Comparison of ENCODE assay signal across 14 cellular contexts in the genomic region with DNA sequence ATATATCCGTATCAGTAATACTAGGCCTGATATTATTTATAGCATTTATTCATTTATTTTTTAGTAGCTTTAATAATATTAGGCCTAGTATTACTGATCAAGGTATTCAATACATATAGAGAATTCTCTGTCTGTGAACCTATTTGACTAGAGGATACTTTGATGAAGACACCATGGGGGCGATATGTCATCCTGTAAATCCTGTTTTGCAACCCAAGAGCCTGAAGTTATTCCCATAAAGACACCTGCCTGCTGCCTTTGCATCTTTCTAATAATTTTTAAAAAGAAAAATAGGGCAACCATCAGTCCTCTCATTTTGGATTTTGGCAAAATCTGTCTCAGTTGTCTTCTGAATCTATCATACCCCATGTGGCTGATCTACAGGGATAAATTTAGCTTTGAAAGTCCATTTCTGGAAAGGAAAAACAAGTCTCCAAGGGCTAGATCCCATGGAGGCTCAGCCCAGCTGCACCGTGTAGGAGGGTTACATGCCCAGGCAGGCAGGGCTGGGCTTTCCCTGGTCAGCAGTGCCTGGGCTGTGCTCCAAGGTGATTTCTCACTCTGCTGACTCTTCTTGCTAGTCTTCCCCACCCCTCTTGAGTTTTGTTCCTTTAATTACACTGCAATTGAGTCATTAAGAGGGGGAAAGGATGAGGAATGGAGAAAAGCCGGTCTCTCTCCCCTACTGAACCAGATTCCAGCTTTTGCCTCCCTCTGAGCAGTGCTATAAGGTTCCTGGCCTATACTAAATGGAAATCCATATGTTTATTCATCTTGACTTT.
DNase-seq lines count a peak whose midpoint lies in the region; ATAC-seq and TF ChIP-seq lines count a peak whose summit lies in the region.
"Had no signal": no experiment of that assay in that cellular context is flagged by ENCODE, and none has a peak within 500 bp of the region (broad histone marks: within the 10 kb centered on the region; RNA-seq: fewer than 3 reads in every experiment).

No MANE protein-coding gene starts in this region.

- DNase-seq in GM12865 (ENCODE audit: low read depth) = peak; percentile 8
- DNase-seq in NCI-H2171 treated with DMSO at 0.1 percent for 48 hours (lab: John Stamatoyannopoulos, UW) = peak; percentile 82
- DNase-seq in epithelial cell of proximal tubule (ENCODE audit: low read depth) = peak; percentile 45
- peak; percentile 32 for DNase-seq in stromal cell of bone marrow (ENCODE audit: low read depth)
- DNase-seq in brain microvascular endothelial cell = no peak
- no peak for DNase-seq in superior temporal gyrus (ENCODE audit: extremely low spot score)
- DNase-seq in UCSD-AML1 (lab: John Stamatoyannopoulos, UW; ENCODE audit: unreplicated experiment) = no peak
- DNase-seq: activated CD8-positive, alpha-beta memory T cell treated with anti-CD3 and anti-CD28 coated beads, Interleukin-2, amount 50 U/mL, for 48 hours; activated naive CD8-positive, alpha-beta T cell treated with anti-CD3 and anti-CD28 coated beads, Interleukin-2, amount 10 ng/mL, durations not matched to agents 7 days and 5 days; colonic mucosa; psoas muscle; stimulated activated CD4-positive, alpha-beta T cell treated with anti-CD3 and anti-CD28 coated beads, Interleukin-1b, Interleukin-23, amount 100 ng/mL, for 48 hours had no signal

- H3K27me3 ChIP-seq in brain microvascular endothelial cell (replicated peaks) = no peaks in the 10 kb centered on the region
- H3K27me3 ChIP-seq: colonic mucosa had no signal

- no peak for ATAC-seq in HG02623 (IDR thresholded peaks at IDR 0.05; ENCODE audit: unreplicated experiment)
- ATAC-seq: psoas muscle, SK-N-SH treated with all-trans-retinoic acid at 6 μM for 48 hours had no signal

- TF ChIP-seq CTCF in GM12865 (IDR thresholded peaks at IDR 0.05; ENCODE audit: insufficient read depth, low read depth, low read length, missing control alignments) (no peak), epithelial cell of proximal tubule (conservative IDR thresholded peaks at IDR 0.05; ENCODE audit: low read depth, low read length) (no peak), brain microvascular endothelial cell (IDR thresholded peaks at IDR 0.05; ENCODE audit: low read depth, low read length, missing control alignments) (no peak)

- no peak overlapping the region for H3K4me3 ChIP-seq in GM12865 (ENCODE audit: low read depth, low read length)
- H3K4me3 ChIP-seq in epithelial cell of proximal tubule (ENCODE audit: low read depth, low read length) = no peak overlapping the region
- no peak overlapping the region for H3K4me3 ChIP-seq in brain microvascular endothelial cell (ENCODE audit: low read depth, low read length)
- H3K4me3 ChIP-seq: colonic mucosa, psoas muscle had no signal

- no peaks in the 10 kb centered on the region for H3K36me3 ChIP-seq in brain microvascular endothelial cell (replicated peaks)
- H3K36me3 ChIP-seq: colonic mucosa had no signal

- in situ Hi-C loops in brain microvascular endothelial cell (cut with HindIII; ENCODE audit: low pct_ligation_motif_present, low sequenced_read_pairs) = no loop called here

- no peak overlapping the region for H3K27ac ChIP-seq in brain microvascular endothelial cell
- H3K27ac ChIP-seq: colonic mucosa, psoas muscle had no signal

Comparison
In these comparisons a context has a peak if more than half of its experiments do, and no peak if none do; other contexts are left out.
1. DNase-seq: peak in GM12865 (single experiment), NCI-H2171 treated with DMSO at 0.1 percent for 48 hours (single experiment), epithelial cell of proximal tubule (single experiment) and stromal cell of bone marrow (single experiment); none in brain microvascular endothelial cell (single experiment), superior temporal gyrus (single experiment) and UCSD-AML1 (single experiment).